6 cellular contexts compared by ENCODE assay signal in the genomic region with DNA sequence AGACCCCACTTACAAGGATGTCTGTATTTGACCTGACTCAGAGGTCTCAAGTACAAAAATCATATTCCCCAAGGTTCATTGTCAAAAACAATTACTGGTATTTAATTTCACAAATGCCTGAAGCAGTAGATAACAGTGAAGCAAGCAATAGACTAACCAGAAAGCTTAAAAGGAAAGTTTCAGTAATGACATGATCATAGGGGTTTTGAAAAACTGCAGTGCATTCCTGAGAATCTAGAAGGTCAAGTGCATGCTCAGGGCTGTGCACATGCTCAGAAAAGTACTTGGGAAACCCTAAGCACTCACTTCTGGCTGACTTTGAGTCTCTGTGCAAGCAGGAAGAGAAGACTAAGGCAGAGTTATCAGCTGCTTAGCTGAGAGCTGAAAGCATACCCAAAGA. TPM values are rescaled to one million over a fixed set of nuclear protein-coding genes. Genes with fewer than 3 reads are reported as not detected.
"Had no signal": no experiment of that assay in that cellular context is flagged by ENCODE, and none has a peak within 500 bp of the region (broad histone marks: within the 10 kb centered on the region; RNA-seq: fewer than 3 reads in every experiment).

No MANE protein-coding gene starts in this region.

- H2AFZ ChIP-seq: GM23338 had no signal

- H3K4me3 Mint-ChIP-seq: GM23338, H9 had no signal

- H3K4me1 Mint-ChIP-seq: GM23338, H9 had no signal

- DNase-seq: H9, HCEC 1CT, IMR-90 had no signal

- H3K4me3 ChIP-seq: GM23338, K562 had no signal

- H3K4me2 ChIP-seq: GM23338 had no signal

- ATAC-seq: GM23338, K562 had no signal

- H3K27ac Mint-ChIP-seq: GM23338, H9 had no signal

RNA-seq across cellular contexts. Expression of gene RASGEF1A, which starts 27.1 kb away (rescaled TPM):
- total RNA-seq: HT-29 had no signal
